In the genomic region with DNA sequence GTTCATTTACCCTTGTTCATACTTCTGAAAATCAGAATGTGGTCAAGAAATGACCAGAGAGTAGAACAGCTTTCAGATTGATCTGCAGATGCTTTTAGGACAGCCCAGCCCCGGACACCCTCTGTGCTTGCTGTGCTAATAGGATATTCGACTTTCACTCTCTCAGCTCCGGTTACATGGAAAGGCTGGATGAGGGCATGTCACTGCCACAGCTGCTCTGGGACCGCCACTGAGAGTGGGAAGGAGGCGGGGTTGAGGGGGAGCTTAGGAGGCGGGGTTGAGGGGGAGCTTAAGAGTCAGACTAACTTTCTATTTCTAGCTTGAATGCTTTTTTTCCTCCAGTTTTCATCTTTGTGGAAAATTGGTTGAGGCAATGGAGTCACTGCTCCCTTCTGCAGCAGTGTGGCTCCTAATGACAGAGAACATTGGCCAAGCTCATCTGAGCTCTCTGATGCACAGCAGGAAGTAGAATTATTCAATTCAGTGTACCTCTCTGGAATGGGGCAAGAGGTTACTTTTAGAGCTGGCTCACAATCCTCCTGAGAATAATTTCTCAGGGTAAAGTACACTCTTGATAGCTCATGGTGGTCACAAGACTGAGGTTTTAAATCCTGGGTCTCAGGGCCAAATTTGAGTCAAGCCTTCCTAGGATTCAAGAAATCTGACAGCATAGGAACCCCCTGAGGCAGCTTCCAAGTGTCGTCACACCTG, we compare ENCODE assay signal across 8 cellular contexts.
DNase-seq lines count a peak whose midpoint lies in the region; ATAC-seq, FAIRE-seq and TF ChIP-seq lines count a peak whose summit lies in the region.

No MANE protein-coding gene starts in this region.

- intact Hi-C loops in K562 (cut with micrococcal nuclease): no loop called here
- intact Hi-C loops in CD4-positive, alpha-beta T cell (cut with DNase I, micrococcal nuclease): no loop called here

- no peak for TF ChIP-seq CTCF in K562 (IDR thresholded peaks at IDR 0.05 in 2 of 3, conservative IDR thresholded peaks at IDR 0.05 in 1 of 3; ENCODE audit: insufficient read depth in 2 of 3, low read depth in 1 of 3, low read length in 3 of 3)
- TF ChIP-seq CTCF in CD4-positive, alpha-beta T cell (IDR thresholded peaks at IDR 0.05): no peak

- CTCF ChIA-PET in K562 (lab: Yijun Ruan, JAX; ENCODE audit: low intra/inter-chr PET ratio): no interaction called here
- CTCF ChIA-PET in CD4-positive, alpha-beta T cell (lab: Charles Lee): interaction anchor here (1.2 kb wide), 1 partner anchor 9 kb away, joined by 3 read pairs; no protein-coding TSS in a partner anchor

- DNase-seq in LHCN-M2 (ENCODE audit: low read depth): peak; percentile 91
- DNase-seq in K562 (ENCODE audit: extremely low read depth in 1 of 4, low spot score in 3 of 4): peak in 1 of 4 experiments; percentile 31
- peak; percentile 62 for DNase-seq in stromal cell of bone marrow (ENCODE audit: low read depth)
- no peak for DNase-seq in CD4-positive, alpha-beta T cell
- no peak for DNase-seq in GM19240 (ENCODE audit: insufficient read length, low spot score)

- 0 out of 3 replicates have a peak, but pooled peaks cover 3% of the 10 kb centered on the region for H3K79me2 ChIP-seq in K562 (ENCODE audit: control insufficient read depth, insufficient read depth, low read length)

- no peaks in the 10 kb centered on the region for H3K9me3 Mint-ChIP-seq in CD4-positive, alpha-beta T cell

- no peaks in the 10 kb centered on the region for H3K4me1 ChIP-seq in K562 (replicated peaks in 1 of 2; ENCODE audit: control insufficient read depth in 2 of 2, insufficient read depth in 2 of 2, low read length in 2 of 2)

- TF ChIP-seq RAD21 in K562 (CRISPR knock-in tag; conservative IDR thresholded peaks at IDR 0.05 in 1 of 2, IDR thresholded peaks at IDR 0.05 in 1 of 2): no peak

- POLR2A ChIA-PET in K562 (lab: Yijun Ruan, JAX): interaction anchor here (0.6 to 1.9 kb wide), 5 partner anchors 8 to 51 kb away, joined by 3 to 16 read pairs (median 3); no protein-coding TSS in a partner anchor
- POLR2A ChIA-PET in CD4-positive, alpha-beta T cell (lab: Charles Lee): interaction anchor here (0.6 to 1.7 kb wide), 3 partner anchors 8 to 10 kb away, joined by 3 to 4 read pairs (median 4); no protein-coding TSS in a partner anchor

- no peaks in the 10 kb centered on the region for H3K9me3 ChIP-seq in K562 (replicated peaks; ENCODE audit: control insufficient read depth, insufficient read depth, low read depth, low read length)
- no peaks in the 10 kb centered on the region for H3K9me3 ChIP-seq in CD4-positive, alpha-beta T cell (ENCODE audit: control insufficient read depth, low read length)

- H3K4me3 ChIP-seq in K562: no peak overlapping the region

- H3K4me1 Mint-ChIP-seq in CD4-positive, alpha-beta T cell (ENCODE audit: low read depth): peaks cover 31% of the 10 kb centered on the region

- no peaks in the 10 kb centered on the region for H3K9me1 ChIP-seq in K562 (ENCODE audit: control insufficient read depth, insufficient read depth, low read length)

- no peak for TF ChIP-seq POLR2A in K562 (conservative IDR thresholded peaks at IDR 0.05)

- peaks cover 36% of the 10 kb centered on the region for H3K36me3 Mint-ChIP-seq in CD4-positive, alpha-beta T cell (ENCODE audit: low read depth)

- H3K9ac ChIP-seq in K562 (ENCODE audit: insufficient read depth in 1 of 2, low read depth in 2 of 2, low read length in 2 of 2): peak overlapping the region in 1 of 2 experiments; percentile 65; a peak in 1 of 4 replicates

- ATAC-seq in K562 (peak; percentile 49), GM21619 (IDR thresholded peaks at IDR 0.05; ENCODE audit: unreplicated experiment) (no peak), GM21529 (IDR thresholded peaks at IDR 0.05; ENCODE audit: unreplicated experiment) (no peak)
- no peak for ATAC-seq in CD4-positive, alpha-beta T cell (ENCODE audit: poor library complexity)

- BruUV-seq in K562 (replicated peaks; lab: Mats Ljungman, UMichigan): no TSS peak

- 0 out of 2 replicates have a peak, but pooled peaks cover 4% of the 10 kb centered on the region for H4K20me1 ChIP-seq in K562 (replicated peaks; ENCODE audit: control insufficient read depth, insufficient read depth, low read length)

- H3K27me3 ChIP-seq in K562 (ENCODE audit: control insufficient read depth in 2 of 2, insufficient read depth in 2 of 2, low read length in 2 of 2): no peaks in the 10 kb centered on the region
- no peaks in the 10 kb centered on the region for H3K27me3 ChIP-seq in layer of hippocampus (ENCODE audit: control insufficient read depth, insufficient read depth, low read length)
- H3K27me3 ChIP-seq in CD4-positive, alpha-beta T cell (ENCODE audit: control insufficient read depth, insufficient read depth, low read length): no peaks in the 10 kb centered on the region

- no peak overlapping the region for H3K4me3 Mint-ChIP-seq in CD4-positive, alpha-beta T cell

- H3K27ac Mint-ChIP-seq in CD4-positive, alpha-beta T cell: no peak overlapping the region

- H3K4me2 ChIP-seq in K562 (ENCODE audit: insufficient read depth, low read length): no peak overlapping the region

- no peak for TF ChIP-seq EP300 in K562 (IDR thresholded peaks at IDR 0.05; ENCODE audit: low read length)

- H3K27ac ChIP-seq in K562 (ENCODE audit: extremely low read depth, low read depth, low read length) (no peak overlapping the region), layer of hippocampus (ENCODE audit: low read depth, low read length) (peak overlapping the region; percentile 75)
- H3K27ac ChIP-seq in CD4-positive, alpha-beta T cell (ENCODE audit: low read depth, low read length): no peak overlapping the region

- FAIRE-seq in K562 (lab: Jason Lieb, UNC): no peak

- WGBS in K562 (ENCODE audit: insufficient coverage, low coverage, missing lambda C conversion rate): 62% methylated on average over 5 of the region's 7 CpGs

- no peak overlapping the region for H2AFZ ChIP-seq in K562 (ENCODE audit: low read depth, low read length)

- in situ Hi-C loops in K562 (cut with MboI): no loop called here

- peaks cover 15% of the 10 kb centered on the region; the same call in 1 of the 3 replicates for H3K36me3 ChIP-seq in K562 (ENCODE audit: control insufficient read depth, insufficient read depth, low read length)

- no peaks in the 10 kb centered on the region for H3K27me3 Mint-ChIP-seq in CD4-positive, alpha-beta T cell

TF ChIP-seq in K562, 482 proteins besides CTCF, POLR2A, EP300 and RAD21:
- TF ChIP-seq, protein P1, sequence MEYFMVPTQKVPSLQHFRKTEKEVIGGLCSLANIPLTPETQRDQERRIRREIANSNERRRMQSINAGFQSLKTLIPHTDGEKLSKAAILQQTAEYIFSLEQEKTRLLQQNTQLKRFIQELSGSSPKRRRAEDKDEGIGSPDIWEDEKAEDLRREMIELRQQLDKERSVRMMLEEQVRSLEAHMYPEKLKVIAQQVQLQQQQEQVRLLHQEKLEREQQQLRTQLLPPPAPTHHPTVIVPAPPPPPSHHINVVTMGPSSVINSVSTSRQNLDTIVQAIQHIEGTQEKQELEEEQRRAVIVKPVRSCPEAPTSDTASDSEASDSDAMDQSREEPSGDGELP (CRISPR knock-in tag; IDR thresholded peaks at IDR 0.05; ENCODE audit: borderline replicate concordance): peak; percentile 20; the same call in 1 of the 2 replicates
- TF ChIP-seq SNIP1 (IDR thresholded peaks at IDR 0.05; ENCODE audit: low read depth) (no peak), CREB1 (IDR thresholded peaks at IDR 0.05) (no peak), CREB1 (CRISPR knock-in tag; IDR thresholded peaks at IDR 0.05) (no peak)

Comparison
In these comparisons a context has a peak if more than half of its experiments do, and no peak if none do; other contexts are left out.
1. DNase-seq: peak in LHCN-M2 (single experiment) and stromal cell of bone marrow (single experiment); none in CD4-positive, alpha-beta T cell (0 of 10) and GM19240 (single experiment).